ENCODE assay signal across 26 cellular contexts in the genomic region with DNA sequence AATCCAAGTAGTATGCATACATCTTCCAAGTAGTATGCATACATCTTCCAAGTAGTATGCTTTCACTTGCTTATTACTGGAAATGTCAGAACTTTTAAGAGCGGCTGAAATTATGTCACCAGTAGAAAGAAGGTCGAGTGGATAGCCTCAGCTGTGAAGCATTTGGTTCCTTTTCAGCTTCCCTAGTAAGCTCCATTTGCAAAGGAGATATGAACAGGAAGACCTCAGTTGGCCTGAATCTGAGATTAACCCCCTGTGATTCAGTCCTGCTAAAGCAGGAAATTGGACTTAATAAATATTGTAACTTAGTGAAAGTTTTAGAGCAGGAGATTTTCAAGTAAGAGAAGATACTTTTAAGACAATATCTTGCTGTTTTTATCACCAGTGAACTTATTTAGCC. TPM values are rescaled to one million over a fixed set of nuclear protein-coding genes. Genes with fewer than 3 reads are reported as not detected.
"Had no signal": no experiment of that assay in that cellular context is flagged by ENCODE, and none has a peak within 500 bp of the region (broad histone marks: within the 10 kb centered on the region; RNA-seq: fewer than 3 reads in every experiment).

No MANE protein-coding gene starts in this region.

- H3K9me3 ChIP-seq: gastroesophageal sphincter, uterus had no signal

- FAIRE-seq: astrocyte, endometrium had no signal

- ATAC-seq: activated CD8-positive, alpha-beta T cell treated with anti-CD3 and anti-CD28 coated beads for 36 hours; activated T-cell treated with anti-CD3 and anti-CD28 coated beads, Interleukin-2, amount 50 U/mL, for 4 hours; activated T-helper 17 cell treated with anti-CD3 and anti-CD28 coated beads, Interleukin-2, amount 50 U/mL, for 72 hours; gastroesophageal sphincter; left lobe of liver; naive thymus-derived CD8-positive, alpha-beta T cell; stimulated activated memory B cell treated with anti-CD40 and anti-IgM and Interleukin-4, amounts not matched to agents 10 μg/mL and 1 μg/mL and 100 μg/mL, for 72 hours; stimulated activated naive CD8-positive, alpha-beta T cell treated with anti-CD3 and anti-CD28 coated beads, Interleukin-15, amount 100 ng/mL, for 72 hours had no signal

- H3K27me3 ChIP-seq: brain microvascular endothelial cell, gastroesophageal sphincter, uterus had no signal

- H3K36me3 ChIP-seq: brain microvascular endothelial cell, gastroesophageal sphincter, uterus had no signal

- H3K4me3 ChIP-seq: gastroesophageal sphincter, uterus had no signal

- DNase-seq: activated B cell treated with CpG ODN at 0.5 μM for 24 hours; activated CD4-positive, alpha-beta T cell treated with anti-CD3 and anti-CD28 coated beads, Interleukin-2, amount 50 U/mL, for 1 hour; activated CD8-positive, alpha-beta T cell treated with anti-CD3 and anti-CD28 coated beads for 36 hours; activated gamma-delta T cell treated with Interleukin-2 at 50 U/mL for 16 hours; activated naive CD4-positive, alpha-beta T cell treated with anti-CD3 and anti-CD28 coated beads, Interleukin-2, amount 50 U/mL, for 16 hours; activated T-cell treated with anti-CD3 and anti-CD28 coated beads, Interleukin-2, amount 50 U/mL, for 4 hours; amniotic stem cell; brain microvascular endothelial cell; caudate nucleus; effector CD8-positive, alpha-beta T cell; erythroblast; hippocampal formation; midbrain; naive thymus-derived CD8-positive, alpha-beta T cell; right cardiac atrium; stimulated activated CD4-positive, alpha-beta T cell treated with anti-CD3 and anti-CD28 coated beads, Interleukin-4, amount 100 ng/mL, for 4 hours; stimulated activated CD8-positive, alpha-beta memory T cell treated with anti-CD3 and anti-CD28 coated beads, Interleukin-4, amount 100 ng/mL, for 48 hours; stimulated activated naive CD8-positive, alpha-beta T cell treated with anti-CD3 and anti-CD28 coated beads, Interleukin-15, amount 100 ng/mL, for 72 hours; T-helper 1 cell; uterus had no signal

- H3K27ac ChIP-seq: brain microvascular endothelial cell, uterus had no signal

- H3K4me1 ChIP-seq: uterus had no signal

RNA-seq across cellular contexts. Expression of a gene that starts 48.1 kb away (rescaled TPM):
- total RNA-seq: activated B cell treated with CpG ODN at 0.5 μM for 24 hours; activated CD8-positive, alpha-beta T cell treated with anti-CD3 and anti-CD28 coated beads for 36 hours; activated T-helper 17 cell treated with anti-CD3 and anti-CD28 coated beads, Interleukin-2, amount 50 U/mL, for 72 hours; naive thymus-derived CD8-positive, alpha-beta T cell had no signal
- polyA plus RNA-seq: naive thymus-derived CD8-positive, alpha-beta T cell had no signal
